ENCODE assay signal across 21 cellular contexts in the genomic region with DNA sequence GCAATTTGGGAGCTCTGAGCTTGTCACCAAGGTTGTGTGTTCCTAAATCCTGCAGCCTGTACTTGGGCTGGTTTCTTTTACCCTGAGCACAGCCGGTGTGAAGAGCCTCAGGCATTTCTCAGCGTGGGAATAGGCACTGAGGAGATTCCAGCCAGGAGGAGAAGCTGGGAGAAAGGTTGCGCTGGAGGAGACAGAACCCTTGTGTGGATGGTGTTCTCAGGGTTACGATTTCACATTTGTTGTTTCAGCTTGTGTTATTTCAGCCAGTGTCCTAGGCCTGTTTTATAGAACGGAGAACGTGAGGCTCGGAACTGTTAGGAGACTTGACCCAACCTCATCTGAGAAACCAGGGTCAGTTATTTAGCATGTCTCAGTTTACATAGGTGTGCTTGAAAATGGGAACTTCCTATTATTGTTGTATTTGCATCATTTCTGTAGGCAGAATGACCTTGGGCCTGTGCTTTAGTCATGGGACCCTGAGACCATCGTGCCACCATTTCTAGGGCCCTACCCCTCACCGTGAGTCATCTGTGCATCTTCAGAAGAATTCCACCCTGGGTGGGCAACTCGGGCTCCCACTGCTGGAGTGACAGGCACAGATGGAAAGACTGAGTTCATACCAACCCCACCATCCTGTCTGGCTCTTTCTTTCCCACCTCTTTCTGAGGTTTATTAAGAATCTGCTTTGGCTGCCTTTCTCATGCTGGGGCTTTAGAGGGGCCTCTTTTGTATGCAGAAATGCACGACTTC.
DNase-seq lines count a peak whose midpoint lies in the region; ATAC-seq and TF ChIP-seq lines count a peak whose summit lies in the region.
"Had no signal": no experiment of that assay in that cellular context is flagged by ENCODE, and none has a peak within 500 bp of the region (broad histone marks: within the 10 kb centered on the region; RNA-seq: fewer than 3 reads in every experiment).

No MANE protein-coding gene starts in this region.

- peak; percentile 48 for ATAC-seq in sciatic nerve
- ATAC-seq in HG02852 (IDR thresholded peaks at IDR 0.05; ENCODE audit: unreplicated experiment): no peak
- ATAC-seq: K562, left lobe of liver, Right ventricle myocardium inferior had no signal

- intact Hi-C loops in sciatic nerve (cut with DNase I): no loop called here

- no peak overlapping the region for H3K4me3 ChIP-seq in astrocyte of the spinal cord (ENCODE audit: low read depth, low read length)
- H3K4me3 ChIP-seq: BLaER1 treated with 17β-estradiol and CSF1 and Interleukin-3, amounts not matched to agents 10 nM and 100 nM; K562; upper lobe of left lung had no signal

- no peak for TF ChIP-seq CTCF in astrocyte of the spinal cord (IDR thresholded peaks at IDR 0.05; ENCODE audit: low read depth, low read length)

- in situ Hi-C loops in astrocyte of the spinal cord (cut with HindIII; ENCODE audit: low sequenced_read_pairs): no loop called here

- DNase-seq in DMS 273 treated with DMSO at 0.1 percent for 48 hours (lab: John Stamatoyannopoulos, UW) (peak; percentile 98), DMS 273 (lab: John Stamatoyannopoulos, UW; ENCODE audit: unreplicated experiment) (no peak), NCI-H82 treated with DMSO at 0.1 percent for 48 hours (lab: John Stamatoyannopoulos, UW; ENCODE audit: unreplicated experiment) (peak; percentile 30), NCI-H82 (lab: John Stamatoyannopoulos, UW) (no peak), astrocyte of the spinal cord (ENCODE audit: low read depth, low spot score) (peak; percentile 22), sciatic nerve (ENCODE audit: low spot score) (no peak), midbrain (lab: John Stamatoyannopoulos, UW) (no peak)
- DNase-seq: activated CD8-positive, alpha-beta memory T cell treated with anti-CD3 and anti-CD28 coated beads, Interleukin-2, amount 50 U/mL, for 4 hours; activated gamma-delta T cell treated with Interleukin-2 at 50 U/mL for 16 hours; aorta; cortex of kidney; foreskin melanocyte; NCI-H1417 treated with DMSO at 0.1 percent for 48 hours; posterior cingulate gyrus; stimulated activated naive CD4-positive, alpha-beta T cell treated with Interleukin-2 at 50 U/mL for 16 hours; upper lobe of left lung had no signal

Comparison
In these comparisons a context has a peak if more than half of its experiments do, and no peak if none do; other contexts are left out.
1. DNase-seq: peak in DMS 273 treated with DMSO at 0.1 percent for 48 hours (single experiment), NCI-H82 treated with DMSO at 0.1 percent for 48 hours (single experiment) and astrocyte of the spinal cord (single experiment); none in DMS 273 (single experiment), NCI-H82 (single experiment), sciatic nerve (single experiment) and midbrain (single experiment).